Comparison of ENCODE assay signal across 8 cellular contexts in genomic region chr1:151612506-151613274, GRCh38. TPM values are rescaled to one million over a fixed set of nuclear protein-coding genes. Genes with fewer than 3 reads are reported as not detected.
DNase-seq lines count a peak whose midpoint lies in the region; ATAC-seq, FAIRE-seq and TF ChIP-seq lines count a peak whose summit lies in the region.

No MANE protein-coding gene starts in this region.

- H4K20me1 ChIP-seq in PC-3 (ENCODE audit: low read length) (peaks cover 3% of the 10 kb centered on the region; the same call in 1 of the 2 replicates), astrocyte (ENCODE audit: insufficient read depth, low read length) (peaks cover 36% of the 10 kb centered on the region)

- no peak for TF ChIP-seq CTCF in PC-3 (conservative IDR thresholded peaks at IDR 0.05; ENCODE audit: low read depth, low read length)
- TF ChIP-seq CTCF in astrocyte (IDR thresholded peaks at IDR 0.05; ENCODE audit: insufficient read depth, low read depth, low read length), result no peak

- H3K9me3 Mint-ChIP-seq in astrocyte (ENCODE audit: unreplicated experiment), result no peaks in the 10 kb centered on the region

- H3K36me3 ChIP-seq in HAP-1 (replicated peaks) (peaks cover 3% of the 10 kb centered on the region; the same call in 1 of the 2 replicates), PC-3 (ENCODE audit: low read depth, low read length) (no peaks in the 10 kb centered on the region), astrocyte (ENCODE audit: insufficient read depth, low read length) (peaks cover 4% of the 10 kb centered on the region), iPS DF 6.9 (ENCODE audit: control insufficient read depth, insufficient read depth, low read length) (no peaks in the 10 kb centered on the region)

- in situ Hi-C loops in HAP-1 (cut with MboI; ENCODE audit: low sequenced_read_pairs), result no loop called here

- peaks cover 9% of the 10 kb centered on the region; the same call in 1 of the 2 replicates for H3K4me1 ChIP-seq in HAP-1
- H3K4me1 ChIP-seq in PC-3 (ENCODE audit: insufficient read depth, low read length), result peaks cover 49% of the 10 kb centered on the region
- H3K4me1 ChIP-seq in astrocyte (ENCODE audit: insufficient read depth, low read length), result peaks cover 34% of the 10 kb centered on the region
- no peaks in the 10 kb centered on the region for H3K4me1 ChIP-seq in iPS DF 6.9 (ENCODE audit: control insufficient read depth, insufficient read depth, low read length)

- DNase-seq in EL (peak; percentile 43), HAP-1 (ENCODE audit: low spot score in 2 of 2) (peak in 1 of 2 experiments; percentile 43), PC-3 (no peak), astrocyte (ENCODE audit: low read depth) (peak; percentile 14), iPS DF 6.9 (ENCODE audit: low read depth, low spot score) (no peak), skeletal muscle cell (ENCODE audit: low read depth) (no peak)

- CTCF ChIA-PET in PC-3 (lab: Charles Lee), result interaction anchor here (0.6 kb wide), 1 partner anchor 312 kb away, joined by 5 read pairs; no protein-coding TSS in a partner anchor

- H3K36me3 Mint-ChIP-seq in astrocyte (ENCODE audit: low read depth, unreplicated experiment), result peaks cover 3% of the 10 kb centered on the region

- H3K27me3 ChIP-seq in HAP-1 (ENCODE audit: low read depth) (no peaks in the 10 kb centered on the region), PC-3 (ENCODE audit: low read length) (no peaks in the 10 kb centered on the region), astrocyte (ENCODE audit: insufficient read depth, low read length) (no peaks in the 10 kb centered on the region), iPS DF 6.9 (ENCODE audit: control insufficient read depth, insufficient read depth, low read length) (no peaks in the 10 kb centered on the region)

- H3K4me3 ChIP-seq in HAP-1 (peak overlapping the region; percentile 71), PC-3 (ENCODE audit: low read length) (peak overlapping the region; percentile 87), astrocyte (ENCODE audit: insufficient read depth, low read depth, low read length) (peak overlapping the region; percentile 83), iPS DF 6.9 (ENCODE audit: low read length) (peak overlapping the region; percentile 91), skeletal muscle cell (ENCODE audit: low read depth, low read length) (peak overlapping the region; percentile 82)

- peak overlapping the region; percentile 83 for H3K9ac ChIP-seq in PC-3 (ENCODE audit: low read length)
- H3K9ac ChIP-seq in astrocyte (ENCODE audit: low read length), result peak overlapping the region; percentile 91

- no peaks in the 10 kb centered on the region for H3K27me3 Mint-ChIP-seq in astrocyte (ENCODE audit: low read depth, unreplicated experiment)

- intact Hi-C loops in PC-3 (cut with micrococcal nuclease), result loop anchor here (2.0 to 10.0 kb wide), 3 partner anchors 18 to 382 kb away; partner anchors contain the start of genes C2CD4D, RORC and S100A10

- WGBS in iPS DF 6.9 (ENCODE audit: insufficient coverage, insufficient read length), result no CpG with 5 or more reads among the region's 44 CpGs

- BruUV-seq in PC-3 (replicated peaks; lab: Mats Ljungman, UMichigan), result no TSS peak

- H3K79me2 ChIP-seq in PC-3 (ENCODE audit: low read length) (peaks cover 50% of the 10 kb centered on the region), astrocyte (ENCODE audit: insufficient read depth, low read length) (peaks cover 41% of the 10 kb centered on the region)

- peak overlapping the region; percentile 81 for H3K27ac Mint-ChIP-seq in astrocyte (ENCODE audit: unreplicated experiment)

- H3K9me2 ChIP-seq in PC-3 (replicated peaks; ENCODE audit: low read length), result no peaks in the 10 kb centered on the region

- peak overlapping the region; percentile 100 for H3K4me3 Mint-ChIP-seq in astrocyte (ENCODE audit: unreplicated experiment)

- ATAC-seq in PC-3 (peak; percentile 9), GM18861 (IDR thresholded peaks at IDR 0.05; ENCODE audit: unreplicated experiment) (no peak), GM18520 (IDR thresholded peaks at IDR 0.05; ENCODE audit: unreplicated experiment) (no peak)

- H3K9me3 ChIP-seq in HAP-1 (no peaks in the 10 kb centered on the region), PC-3 (ENCODE audit: low read length) (no peaks in the 10 kb centered on the region), astrocyte (ENCODE audit: insufficient read depth, low read depth, low read length) (no peaks in the 10 kb centered on the region), iPS DF 6.9 (ENCODE audit: control insufficient read depth, insufficient read depth, low read length) (no peaks in the 10 kb centered on the region)

- H3K4me1 Mint-ChIP-seq in astrocyte (ENCODE audit: low read depth, unreplicated experiment), result peaks cover 32% of the 10 kb centered on the region

- POLR2A ChIA-PET in PC-3 (lab: Charles Lee; ENCODE audit: unreplicated experiment), result interaction anchor here (0.6 kb wide), 1 partner anchor 65 kb away, joined by 5 read pairs; no protein-coding TSS in a partner anchor

- H2AFZ ChIP-seq in PC-3 (ENCODE audit: low read length) (peak overlapping the region; percentile 95), astrocyte (ENCODE audit: low read depth, low read length) (peak overlapping the region; percentile 86)

- FAIRE-seq in astrocyte (lab: Jason Lieb, UNC), result no peak

- peaks cover 9% of the 10 kb centered on the region for H3F3A ChIP-seq in PC-3 (ENCODE audit: low read length, unreplicated experiment)

- H3K4me2 ChIP-seq in PC-3 (ENCODE audit: low read length) (peak overlapping the region; percentile 89), astrocyte (ENCODE audit: low read length) (peak overlapping the region; percentile 100)

- H3K27ac ChIP-seq in PC-3 (ENCODE audit: low read length) (no peak overlapping the region), astrocyte (ENCODE audit: low read depth, low read length) (peak overlapping the region; percentile 80), iPS DF 6.9 (ENCODE audit: low read length) (no peak overlapping the region)

RNA-seq across cellular contexts. Expression of gene SNX27, which starts 0.8 kb away (rescaled TPM):
- total RNA-seq in PC-3 (2014; rRNA removed) (25.1 and 34.8 TPM in 2 replicates), astrocyte (53.1 and 54.5 TPM in 2 replicates)

Comparison
In these comparisons a context has a peak if more than half of its experiments do, and no peak if none do; other contexts are left out.
1. DNase-seq: peak in EL (single experiment) and astrocyte (single experiment); none in PC-3 (single experiment), iPS DF 6.9 (single experiment) and skeletal muscle cell (single experiment).
2. Peak in every context shown above with its lines, with median percentiles within 50 percentile points of each other: H3K4me3 ChIP-seq.